In the genomic region with DNA sequence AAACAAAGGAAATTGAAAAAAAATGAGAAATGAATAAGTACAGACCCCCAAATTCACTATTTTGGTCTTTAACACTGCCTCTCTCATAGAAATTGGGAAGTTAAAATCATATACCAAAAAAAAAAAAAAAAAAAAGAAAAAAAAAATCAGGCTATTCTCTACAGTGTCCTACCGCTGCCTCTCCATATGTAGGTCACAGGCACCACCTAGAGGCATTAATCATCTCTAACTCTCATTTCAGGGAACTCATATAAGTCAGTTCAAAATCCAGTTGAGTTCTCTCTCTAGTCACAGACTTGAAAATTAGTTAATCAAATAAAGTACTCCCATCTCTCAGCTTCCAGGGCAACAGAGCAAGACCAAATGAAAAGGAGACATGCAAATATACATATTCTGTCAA, we compare ENCODE assay signal across 8 cellular contexts. TPM values are rescaled to one million over a fixed set of nuclear protein-coding genes. Genes with fewer than 3 reads are reported as not detected.
DNase-seq lines count a peak whose midpoint lies in the region; ATAC-seq and TF ChIP-seq lines count a peak whose summit lies in the region.

No MANE protein-coding gene starts in this region.

- TF ChIP-seq CTCF in endothelial cell (IDR thresholded peaks at IDR 0.05; ENCODE audit: unreplicated experiment) (peak; percentile 1), right atrium auricular region (IDR thresholded peaks at IDR 0.05) (peak in 1 of 2 donors; percentile 26)

- no peak overlapping the region for H3K27ac Mint-ChIP-seq in endothelial cell (ENCODE audit: unreplicated experiment)

- H3K27ac ChIP-seq in right atrium auricular region, result no peak overlapping the region

- H3K4me1 Mint-ChIP-seq in endothelial cell (ENCODE audit: unreplicated experiment), result no peaks in the 10 kb centered on the region

- H3K27me3 Mint-ChIP-seq in endothelial cell (ENCODE audit: unreplicated experiment), result no peaks in the 10 kb centered on the region

- in situ Hi-C loops in HAP-1 (cut with MboI; ENCODE audit: low sequenced_read_pairs), result loop anchor here (25.0 kb wide), 2 partner anchors 509 to 709 kb away; no protein-coding TSS in a partner anchor

- no peaks in the 10 kb centered on the region for H3K9me3 ChIP-seq in HAP-1
- H3K9me3 ChIP-seq in right atrium auricular region, result no peaks in the 10 kb centered on the region

- H3K27me3 ChIP-seq in HAP-1 (ENCODE audit: low read depth) (no peaks in the 10 kb centered on the region), right atrium auricular region (no peaks in the 10 kb centered on the region)

- peak; percentile 70 for ATAC-seq in stimulated activated naive CD8-positive, alpha-beta T cell treated with anti-CD3 and anti-CD28 coated beads, Interleukin-15, Interleukin-2, amounts not matched to agents 100 U/mL and 50 U/mL, for 24 hours

- H3K9me3 Mint-ChIP-seq in endothelial cell (ENCODE audit: unreplicated experiment), result no peaks in the 10 kb centered on the region

- DNase-seq in DMS 273 (lab: John Stamatoyannopoulos, UW; ENCODE audit: unreplicated experiment) (peak; percentile 42), DMS 273 treated with DMSO at 0.1 percent for 48 hours (lab: John Stamatoyannopoulos, UW) (no peak), HAP-1 (ENCODE audit: low spot score in 2 of 2) (peak; percentile 10 to 27), NCI-H526 (lab: John Stamatoyannopoulos, UW) (peak; percentile 53 to 69), endothelial cell (ENCODE audit: low spot score) (no peak), right atrium auricular region (ENCODE audit: low spot score) (no peak), midbrain (lab: John Stamatoyannopoulos, UW) (no peak)
- DNase-seq in stimulated activated naive CD8-positive, alpha-beta T cell treated with anti-CD3 and anti-CD28 coated beads, Interleukin-15, Interleukin-2, amounts not matched to agents 100 U/mL and 50 U/mL, for 24 hours, result no peak

- no peaks in the 10 kb centered on the region for H3K36me3 Mint-ChIP-seq in endothelial cell (ENCODE audit: low read depth, unreplicated experiment)

- H3K36me3 ChIP-seq in HAP-1 (replicated peaks) (no peaks in the 10 kb centered on the region), right atrium auricular region (no peaks in the 10 kb centered on the region)

- H3K4me1 ChIP-seq in HAP-1 (no peaks in the 10 kb centered on the region), right atrium auricular region (no peaks in the 10 kb centered on the region)

- no peak overlapping the region for H3K4me3 ChIP-seq in HAP-1
- no peak overlapping the region for H3K4me3 ChIP-seq in right atrium auricular region

- no peak overlapping the region for H3K4me3 Mint-ChIP-seq in endothelial cell (ENCODE audit: unreplicated experiment)

RNA-seq across cellular contexts. Expression of gene COX18, which starts 47.9 kb away (rescaled TPM):
- 14.4 TPM for total RNA-seq in endothelial cell (ENCODE audit: unreplicated experiment)
- total RNA-seq in right atrium auricular region, result 10 to 100 TPM; 12.4 to 22.6 TPM

Comparison
In these comparisons a context has a peak if more than half of its experiments do, and no peak if none do; other contexts are left out.
1. DNase-seq: peak in DMS 273 (single experiment), HAP-1 (2 of 2) and NCI-H526 (2 of 2); none in DMS 273 treated with DMSO at 0.1 percent for 48 hours (single experiment), endothelial cell (single experiment), stimulated activated naive CD8-positive, alpha-beta T cell treated with anti-CD3 and anti-CD28 coated beads, Interleukin-15, Interleukin-2, amounts not matched to agents 100 U/mL and 50 U/mL, for 24 hours (single experiment), right atrium auricular region (single experiment) and midbrain (single experiment).